ENCODE assay signal across 14 cellular contexts in the genomic region with DNA sequence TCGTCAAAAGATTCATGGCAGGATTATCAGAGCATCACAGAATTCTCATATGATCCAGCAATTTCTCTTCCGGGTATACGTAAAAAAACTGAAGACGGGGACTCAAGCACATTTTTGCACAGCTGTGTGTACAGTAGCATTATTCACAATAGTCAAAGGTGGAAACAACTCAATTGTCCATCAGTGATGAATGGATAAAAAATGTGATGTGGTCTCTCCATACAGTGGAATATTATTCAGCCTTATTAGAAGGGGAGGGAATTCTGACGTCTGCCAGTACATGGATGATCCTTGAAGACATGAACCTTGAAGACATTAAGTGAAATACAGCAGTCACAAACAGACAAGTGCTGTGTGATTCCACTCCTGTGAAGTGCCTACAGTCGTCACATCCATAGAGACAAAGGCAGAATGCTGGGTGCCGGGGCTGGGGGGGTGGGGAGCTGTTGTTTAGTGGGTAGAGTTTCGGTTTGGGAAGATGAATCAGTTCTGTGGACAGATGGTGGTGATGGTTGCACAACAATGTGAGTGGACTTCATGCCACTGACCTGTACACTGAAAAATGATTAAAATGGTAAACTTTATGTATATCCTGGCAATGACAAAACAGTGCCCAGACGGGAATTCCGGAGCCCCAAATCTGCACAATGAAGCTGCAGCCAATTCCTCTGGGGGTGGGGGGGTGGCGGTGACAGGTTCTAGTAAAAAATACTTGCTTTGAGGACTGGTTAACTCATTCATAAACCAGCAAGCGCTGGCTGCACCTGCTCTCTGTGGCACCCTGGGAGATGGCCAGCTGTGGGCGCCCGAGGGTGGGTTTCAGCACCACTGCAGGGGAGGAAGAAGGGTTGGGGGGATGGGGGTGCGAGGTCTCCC.
DNase-seq lines count a peak whose midpoint lies in the region; ATAC-seq, FAIRE-seq and TF ChIP-seq lines count a peak whose summit lies in the region.
"Had no signal": no experiment of that assay in that cellular context is flagged by ENCODE, and none has a peak within 500 bp of the region (broad histone marks: within the 10 kb centered on the region; RNA-seq: fewer than 3 reads in every experiment).

No MANE protein-coding gene starts in this region.

- no peaks in the 10 kb centered on the region for H3K36me3 ChIP-seq in HepG2 (replicated peaks in 1 of 2; ENCODE audit: control insufficient read depth in 1 of 2, insufficient read depth in 2 of 2, low read length in 2 of 2)
- H3K36me3 ChIP-seq in upper lobe of right lung: no peaks in the 10 kb centered on the region

- no peak overlapping the region for H2AFZ ChIP-seq in HepG2 (ENCODE audit: low read length)

- peaks cover 22% of the 10 kb centered on the region for H3K4me1 ChIP-seq in HepG2 (ENCODE audit: insufficient read depth, low read length)
- H3K4me1 ChIP-seq in upper lobe of right lung: no peaks in the 10 kb centered on the region

- POLR2A ChIA-PET in HepG2 (lab: Yijun Ruan, JAX): interaction anchor here (0.7 kb wide), 1 partner anchor 66 kb away, joined by 4 read pairs; no protein-coding TSS in a partner anchor
- POLR2A ChIA-PET in T-cell (lab: Charles Lee): no interaction called here

- ATAC-seq in HepG2: no peak
- ATAC-seq in upper lobe of right lung: no peak
- no peak for ATAC-seq in HG02798 (IDR thresholded peaks at IDR 0.05; ENCODE audit: poor library complexity, unreplicated experiment)
- ATAC-seq in T-cell (replicated peaks in 1 of 4): no peak
- ATAC-seq: stimulated activated naive B cell treated with anti-CD40 and anti-IgM and Interleukin-4, amounts not matched to agents 10 μg/mL and 1 μg/mL and 100 μg/mL, for 72 hours had no signal

- H3K79me2 ChIP-seq in HepG2 (ENCODE audit: insufficient read depth, low read length): no peaks in the 10 kb centered on the region

- H3K9ac ChIP-seq in HepG2 (ENCODE audit: insufficient read depth, low read depth, low read length): no peak overlapping the region

- in situ Hi-C loops in HepG2 (cut with HindIII; ENCODE audit: extremely low pct_ligation_motif_present, low pct_unique_long_range_greater_than_20kb): no loop called here

- H3K4me2 ChIP-seq in HepG2 (ENCODE audit: low read depth, low read length): no peak overlapping the region

- no peaks in the 10 kb centered on the region for H3K9me3 ChIP-seq in HepG2 (ENCODE audit: low read length)
- no peaks in the 10 kb centered on the region for H3K9me3 ChIP-seq in upper lobe of right lung

- H3K4me3 ChIP-seq in WI38 (ENCODE audit: low read depth, low read length) (peak overlapping the region; percentile 12; the same call in 1 of the 2 replicates), HepG2 (replicated peaks in 1 of 3; ENCODE audit: insufficient read depth in 1 of 3, low read depth in 2 of 3, low read length in 3 of 3) (no peak overlapping the region), upper lobe of right lung (no peak overlapping the region)
- H3K4me3 ChIP-seq: dorsolateral prefrontal cortex had no signal

- intact Hi-C loops in HepG2 (cut with micrococcal nuclease; ENCODE audit: unreplicated experiment): no loop called here
- intact Hi-C loops in upper lobe of right lung (cut with DNase I): no loop called here

- H3K27ac ChIP-seq in HepG2 (ENCODE audit: extremely low read length, insufficient read depth, low read length) (no peak overlapping the region), upper lobe of right lung (no peak overlapping the region)
- H3K27ac ChIP-seq: dorsolateral prefrontal cortex had no signal

- WGBS in HepG2 (ENCODE audit: low lambda C conversion rate): 37% methylated on average over 15 of the region's 15 CpGs

- H3K27ac Mint-ChIP-seq in T-cell: no peak overlapping the region
- H3K27ac Mint-ChIP-seq: activated T-helper 2 cell treated with anti-CD3 and anti-CD28 coated beads, Interferon-gamma antibody, Interleukin-2, Interleukin-4, amounts not matched to agents 10 μg/mL and 5 μg/mL and 100 μg/mL, durations not matched to agents 14 hours and 24 hours and 36 hours; stimulated activated naive B cell treated with anti-CD40 and anti-IgM and Interleukin-4, amounts not matched to agents 10 μg/mL and 1 μg/mL and 100 μg/mL, for 72 hours had no signal

- BruUV-seq in HepG2 (replicated peaks; lab: Mats Ljungman, UMichigan): no TSS peak

- TF ChIP-seq RAD21 in HepG2 (CRISPR knock-in tag; IDR thresholded peaks at IDR 0.05): no peak

- no peaks in the 10 kb centered on the region for H3K36me3 Mint-ChIP-seq in T-cell
- H3K36me3 Mint-ChIP-seq: stimulated activated naive B cell treated with anti-CD40 and anti-IgM and Interleukin-4, amounts not matched to agents 10 μg/mL and 1 μg/mL and 100 μg/mL, for 72 hours had no signal

- no peaks in the 10 kb centered on the region for H4K20me1 ChIP-seq in HepG2 (ENCODE audit: insufficient read depth, low read length)

- H3K27me3 ChIP-seq in HepG2 (ENCODE audit: control insufficient read depth in 1 of 2, insufficient read depth in 2 of 2, low read length in 2 of 2): peaks cover 9 to 36% of the 10 kb centered on the region in 2 experiments; a peak in 4 of 5 replicates
- no peaks in the 10 kb centered on the region for H3K27me3 ChIP-seq in upper lobe of right lung

- CTCF ChIA-PET in HepG2 (lab: Yijun Ruan, JAX; ENCODE audit: low intra/inter-chr PET ratio, low total read pairs) (no interaction called here), T-cell (lab: Charles Lee) (no interaction called here)

- TF ChIP-seq POLR2A in HepG2 (IDR thresholded peaks at IDR 0.05; ENCODE audit: insufficient read depth in 1 of 2, low read depth in 2 of 2, low read length in 2 of 2): no peak

- TF ChIP-seq CTCF in WI38 (IDR thresholded peaks at IDR 0.05; ENCODE audit: low read depth, low read length) (no peak), HepG2 (CRISPR knock-in tag; IDR thresholded peaks at IDR 0.05) (peak; percentile 35; the same call in 1 of the 2 replicates), upper lobe of right lung (IDR thresholded peaks at IDR 0.05) (no peak)

- FAIRE-seq in HepG2 (lab: Jason Lieb, UNC): no peak

- no peaks in the 10 kb centered on the region for H3K9me3 Mint-ChIP-seq in T-cell
- H3K9me3 Mint-ChIP-seq: activated T-helper 2 cell treated with anti-CD3 and anti-CD28 coated beads, Interferon-gamma antibody, Interleukin-2, Interleukin-4, amounts not matched to agents 10 μg/mL and 5 μg/mL and 100 μg/mL, durations not matched to agents 14 hours and 24 hours and 36 hours; stimulated activated naive B cell treated with anti-CD40 and anti-IgM and Interleukin-4, amounts not matched to agents 10 μg/mL and 1 μg/mL and 100 μg/mL, for 72 hours had no signal

- peaks cover 3 to 5% of the 10 kb centered on the region in 2 donors for H3K27me3 Mint-ChIP-seq in T-cell

- no peak overlapping the region for H3K4me3 Mint-ChIP-seq in T-cell
- H3K4me3 Mint-ChIP-seq: stimulated activated naive B cell treated with anti-CD40 and anti-IgM and Interleukin-4, amounts not matched to agents 10 μg/mL and 1 μg/mL and 100 μg/mL, for 72 hours had no signal

- DNase-seq in COR-L47 (lab: John Stamatoyannopoulos, UW) (peak; percentile 47), M059J (ENCODE audit: low read depth) (peak; percentile 66), HepG2 (ENCODE audit: low spot score) (no peak), upper lobe of right lung (no peak), nucleus accumbens (lab: John Stamatoyannopoulos, UW) (no peak), T-cell (no peak)
- DNase-seq: activated CD4-positive, alpha-beta T cell treated with anti-CD3 and anti-CD28 coated beads for 1 hour; DMS79; dorsolateral prefrontal cortex; NCI-H1092; stimulated activated naive B cell treated with anti-CD40 and anti-IgM and Interleukin-4, amounts not matched to agents 10 μg/mL and 1 μg/mL and 100 μg/mL, for 72 hours had no signal

- H3K4me1 Mint-ChIP-seq in T-cell: no peaks in the 10 kb centered on the region

- no peak for TF ChIP-seq EP300 in HepG2 (IDR thresholded peaks at IDR 0.05; ENCODE audit: low read depth in 2 of 2, low read length in 2 of 2)
- TF ChIP-seq EP300 in HepG2 (CRISPR knock-in tag; IDR thresholded peaks at IDR 0.05; ENCODE audit: borderline replicate concordance): no peak

TF ChIP-seq in HepG2, 621 proteins besides CTCF, POLR2A, EP300 and RAD21:
- peak; percentile 91 for TF ChIP-seq CEBPB (IDR thresholded peaks at IDR 0.05; ENCODE audit: borderline replicate concordance, low read depth, low read length)
- no peak for TF ChIP-seq JDP2 (CRISPR knock-in tag; IDR thresholded peaks at IDR 0.05; ENCODE audit: borderline replicate concordance)
- no peak for TF ChIP-seq ZFP90 (CRISPR knock-in tag; IDR thresholded peaks at IDR 0.05; ENCODE audit: borderline replicate concordance)
- peak; percentile 28; the same call in 1 of the 2 replicates for TF ChIP-seq STAG1 (CRISPR knock-in tag; IDR thresholded peaks at IDR 0.05)
- no peak for TF ChIP-seq ZNF550 (CRISPR knock-in tag; IDR thresholded peaks at IDR 0.05; ENCODE audit: borderline replicate concordance)
TF ChIP-seq in HepG2: peak in this region for 2.

Comparison
In these comparisons a context has a peak if more than half of its experiments do, and no peak if none do; other contexts are left out.
1. DNase-seq: peak in COR-L47 (single experiment) and M059J (single experiment); none in HepG2 (single experiment), upper lobe of right lung (single experiment), nucleus accumbens (0 of 56) and T-cell (0 of 34).